Comparison of ENCODE assay signal across 24 cellular contexts in genomic region chr17:69651921-69652320, GRCh38.
DNase-seq lines count a peak whose midpoint lies in the region; ATAC-seq, FAIRE-seq and TF ChIP-seq lines count a peak whose summit lies in the region.
"Had no signal": no experiment of that assay in that cellular context is flagged by ENCODE, and none has a peak within 500 bp of the region (broad histone marks: within the 10 kb centered on the region; RNA-seq: fewer than 3 reads in every experiment).

No MANE protein-coding gene starts in this region.

- peaks cover 3% of the 10 kb centered on the region; the same call in 1 of the 2 replicates for H3K9me1 ChIP-seq in IMR-90 (ENCODE audit: insufficient read depth, low read length)

- H3K27me3 Mint-ChIP-seq in astrocyte (ENCODE audit: low read depth, unreplicated experiment), result no peaks in the 10 kb centered on the region

- H2AFZ ChIP-seq in IMR-90 (replicated peaks; ENCODE audit: low read length, poor library complexity) (no peak overlapping the region), astrocyte (ENCODE audit: low read depth, low read length) (no peak overlapping the region)
- H2AFZ ChIP-seq: GM23338, PC-9 had no signal

- H2AK5ac ChIP-seq in IMR-90 (ENCODE audit: low read depth, low read length), result no peak overlapping the region

- BruUV-seq in IMR-90 (replicated peaks; lab: Mats Ljungman, UMichigan), result no TSS peak

- no peak overlapping the region for H3K27ac Mint-ChIP-seq in astrocyte (ENCODE audit: unreplicated experiment)
- H3K27ac Mint-ChIP-seq: CD14-positive monocyte; CD8-positive, alpha-beta memory T cell; GM23338; T-cell had no signal

- no peak overlapping the region for H4K8ac ChIP-seq in IMR-90 (ENCODE audit: low read depth in 2 of 2, low read length in 2 of 2)

- TF ChIP-seq CTCF in IMR-90 (conservative IDR thresholded peaks at IDR 0.05; ENCODE audit: low read depth, low read length) (no peak), astrocyte (IDR thresholded peaks at IDR 0.05; ENCODE audit: insufficient read depth, low read depth, low read length) (no peak)

- WGBS in IMR-90 (ENCODE audit: extremely low coverage in 2 of 2, insufficient read length in 1 of 2), 2 experiments, result no CpG with 5 or more reads among the region's 2 CpGs
- WGBS in aorta, 2 donors, result 69 to 75% methylated on average over 2 of the region's 2 CpGs

- no peak for DNase-seq in IMR-90
- peak; percentile 71 for DNase-seq in astrocyte (ENCODE audit: low read depth)
- DNase-seq in fibroblast of peridontal ligament (ENCODE audit: extremely low read depth), result peak; percentile 20
- no peak for DNase-seq in cardiac septum (ENCODE audit: low spot score)
- DNase-seq in MG63, result no peak
- DNase-seq in aorta, result no peak
- DNase-seq: BE2C; CD8-positive, alpha-beta memory T cell; DND-41; HCEC 1CT; Kasumi-1; MM.1S; NCI-H2029 treated with DMSO at 0.1 percent for 48 hours; NCI-H446 treated with DMSO at 0.1 percent for 48 hours; NCI-H526; PC-9; Right ventricle myocardium superior; RPMI8226; T-cell had no signal

- no peak overlapping the region for H3K56ac ChIP-seq in IMR-90 (ENCODE audit: extremely low read depth, insufficient read depth, low read length)

- H3K4me1 Mint-ChIP-seq in astrocyte (ENCODE audit: low read depth, unreplicated experiment), result peaks cover 23% of the 10 kb centered on the region
- H3K4me1 Mint-ChIP-seq: CD14-positive monocyte; CD8-positive, alpha-beta memory T cell; T-cell had no signal

- peaks cover 8% of the 10 kb centered on the region for H3K4me1 ChIP-seq in IMR-90 (ENCODE audit: control insufficient read depth, insufficient read depth, low read length)
- peaks cover 14% of the 10 kb centered on the region for H3K4me1 ChIP-seq in astrocyte (ENCODE audit: insufficient read depth, low read length)
- H3K4me1 ChIP-seq in aorta (ENCODE audit: control insufficient read depth in 1 of 2, insufficient read depth in 2 of 2, low read length in 2 of 2), result no peaks in the 10 kb centered on the region
- H3K4me1 ChIP-seq: BE2C had no signal

- H3K27ac ChIP-seq in IMR-90 (ENCODE audit: insufficient read depth, low read length) (no peak overlapping the region), astrocyte (ENCODE audit: low read depth, low read length) (no peak overlapping the region), aorta (ENCODE audit: low read depth in 1 of 2, low read length in 2 of 2) (no peak overlapping the region)
- H3K27ac ChIP-seq: PC-9, SJSA1 had no signal

- no peaks in the 10 kb centered on the region for H4K20me1 ChIP-seq in IMR-90 (ENCODE audit: insufficient read depth, low read length)
- no peaks in the 10 kb centered on the region for H4K20me1 ChIP-seq in astrocyte (ENCODE audit: insufficient read depth, low read length)

- FAIRE-seq in astrocyte (lab: Jason Lieb, UNC), result no peak
- FAIRE-seq: GM12892 had no signal

- H3K4ac ChIP-seq in IMR-90 (ENCODE audit: low read depth, low read length), result peak overlapping the region; percentile 41; the same call in 1 of the 2 replicates

- H4K91ac ChIP-seq in IMR-90 (ENCODE audit: insufficient read depth, low read depth, low read length), result no peak overlapping the region

- H3K4me2 ChIP-seq in IMR-90 (ENCODE audit: low read depth, low read length) (no peak overlapping the region), astrocyte (ENCODE audit: low read length) (no peak overlapping the region)
- H3K4me2 ChIP-seq: GM23338, PC-9 had no signal

- H3K23ac ChIP-seq in IMR-90 (ENCODE audit: low read depth, low read length), result no peak overlapping the region

- peak overlapping the region; percentile 53; the same call in 1 of the 3 replicates for H2BK15ac ChIP-seq in IMR-90 (ENCODE audit: low read depth, low read length)

- H3K27me3 ChIP-seq in IMR-90 (ENCODE audit: control insufficient read depth, insufficient read depth, low read length), result peaks cover 19% of the 10 kb centered on the region
- no peaks in the 10 kb centered on the region for H3K27me3 ChIP-seq in astrocyte (ENCODE audit: insufficient read depth, low read length)
- H3K27me3 ChIP-seq in MG63, result no peaks in the 10 kb centered on the region
- H3K27me3 ChIP-seq in aorta (ENCODE audit: control insufficient read depth in 1 of 2, insufficient read depth in 2 of 2, low read length in 1 of 2), result no peaks in the 10 kb centered on the region
- H3K27me3 ChIP-seq: BE2C, SJSA1 had no signal

- no peak overlapping the region for H3K4me3 ChIP-seq in IMR-90 (ENCODE audit: insufficient read depth, low read depth, low read length)
- no peak overlapping the region for H3K4me3 ChIP-seq in astrocyte (ENCODE audit: insufficient read depth, low read depth, low read length)
- H3K4me3 ChIP-seq in MG63, result no peak overlapping the region
- no peak overlapping the region for H3K4me3 ChIP-seq in aorta (ENCODE audit: low read length in 2 of 2)
- H3K4me3 ChIP-seq: GM23338, PC-9, SJSA1 had no signal

- TF ChIP-seq RAD21 in IMR-90 (IDR thresholded peaks at IDR 0.05; ENCODE audit: low read length), result no peak

- no peak overlapping the region for H3K4me3 Mint-ChIP-seq in astrocyte (ENCODE audit: unreplicated experiment)
- H3K4me3 Mint-ChIP-seq: CD14-positive monocyte; CD8-positive, alpha-beta memory T cell; GM23338; T-cell had no signal

- H3K36me3 ChIP-seq in IMR-90 (ENCODE audit: control insufficient read depth, insufficient read depth, low read length), result no peaks in the 10 kb centered on the region
- no peaks in the 10 kb centered on the region for H3K36me3 ChIP-seq in astrocyte (ENCODE audit: insufficient read depth, low read length)
- H3K36me3 ChIP-seq in MG63, result no peaks in the 10 kb centered on the region
- no peaks in the 10 kb centered on the region for H3K36me3 ChIP-seq in aorta (ENCODE audit: control insufficient read depth in 1 of 2, insufficient read depth in 2 of 2, low read length in 1 of 2)
- H3K36me3 ChIP-seq: BE2C, SJSA1 had no signal

- H3K18ac ChIP-seq in IMR-90 (ENCODE audit: low read depth, low read length), result no peak overlapping the region

- H3K9me3 Mint-ChIP-seq in astrocyte (ENCODE audit: unreplicated experiment), result peaks cover 8% of the 10 kb centered on the region
- H3K9me3 Mint-ChIP-seq: CD8-positive, alpha-beta memory T cell had no signal

- no peak for TF ChIP-seq POLR2A in IMR-90 (IDR thresholded peaks at IDR 0.05; ENCODE audit: low read depth, low read length)

- POLR2A ChIA-PET in IMR-90 (lab: Charles Lee; ENCODE audit: unreplicated experiment), result no interaction called here

- no peak overlapping the region for H2AK9ac ChIP-seq in IMR-90 (replicated peaks; ENCODE audit: low read depth, low read length, poor library complexity)

- intact Hi-C loops in IMR-90 (cut with micrococcal nuclease), result loop anchor here (10.0 kb wide), 1 partner anchor 77 kb away; no protein-coding TSS in a partner anchor
- intact Hi-C loops in cardiac septum (cut with DNase I), result no loop called here
- intact Hi-C loops in aorta (cut with DNase I), result no loop called here

- in situ Hi-C loops in IMR-90 (cut with MboI; ENCODE audit: low sequenced_read_pairs), result no loop called here

- H3K36me3 Mint-ChIP-seq in astrocyte (ENCODE audit: low read depth, unreplicated experiment), result no peaks in the 10 kb centered on the region
- H3K36me3 Mint-ChIP-seq: CD14-positive monocyte; CD8-positive, alpha-beta memory T cell; T-cell had no signal

- no peak overlapping the region for H4K5ac ChIP-seq in IMR-90 (ENCODE audit: low read depth, low read length)

- no peaks in the 10 kb centered on the region for H3K79me1 ChIP-seq in IMR-90 (ENCODE audit: low read depth in 1 of 2, low read length in 2 of 2)

- no peak overlapping the region for H2BK5ac ChIP-seq in IMR-90 (ENCODE audit: low read depth, low read length, poor library complexity, severe bottlenecking)

- H3K9me3 ChIP-seq in IMR-90 (ENCODE audit: control insufficient read depth, insufficient read depth, low read length), result peaks cover 5% of the 10 kb centered on the region
- H3K9me3 ChIP-seq in astrocyte (ENCODE audit: insufficient read depth, low read depth, low read length), result no peaks in the 10 kb centered on the region
- peaks cover 5% of the 10 kb centered on the region; the same call in 1 of the 2 replicates for H3K9me3 ChIP-seq in MG63
- H3K9me3 ChIP-seq in aorta (ENCODE audit: control insufficient read depth, low read length), result no peaks in the 10 kb centered on the region
- H3K9me3 ChIP-seq: BE2C had no signal

- H3K9ac ChIP-seq in IMR-90 (ENCODE audit: low read depth, low read length) (no peak overlapping the region), astrocyte (ENCODE audit: low read length) (no peak overlapping the region)

- H3K14ac ChIP-seq in IMR-90 (replicated peaks; ENCODE audit: low read depth, low read length), result no peak overlapping the region

- ATAC-seq in IMR-90 (ENCODE audit: low read depth) (no peak), GM18520 (IDR thresholded peaks at IDR 0.05; ENCODE audit: unreplicated experiment) (no peak), aorta (ENCODE audit: low FRiP score) (no peak)
- ATAC-seq: GM23338, T-cell had no signal

- H3K79me2 ChIP-seq in astrocyte (ENCODE audit: insufficient read depth, low read length), result no peaks in the 10 kb centered on the region

- dilution Hi-C loops in IMR-90 (cut with HindIII; ENCODE audit: low sequenced_read_pairs, unreplicated experiment), result no loop called here

- H2BK120ac ChIP-seq in IMR-90 (ENCODE audit: low read depth, low read length), result peak overlapping the region; percentile 52; the same call in 1 of the 2 replicates

- CTCF ChIA-PET in IMR-90 (lab: Yijun Ruan, JAX), result interaction anchor here (0.6 kb wide), 1 partner anchor 13 kb away, joined by 3 read pairs; no protein-coding TSS in a partner anchor

- peak overlapping the region; percentile 26; the same call in 1 of the 2 replicates for H2BK20ac ChIP-seq in IMR-90 (ENCODE audit: low read depth, low read length)

TF ChIP-seq in IMR-90, 13 proteins besides CTCF, POLR2A, EP300 and RAD21:
- TF ChIP-seq BHLHE40 (IDR thresholded peaks at IDR 0.05; ENCODE audit: low read depth, low read length) (no peak), ELK1 (IDR thresholded peaks at IDR 0.05; ENCODE audit: borderline replicate concordance, low read depth, low read length) (no peak)

Comparison
In these comparisons a context has a peak if more than half of its experiments do, and no peak if none do; other contexts are left out.
1. DNase-seq: peak in astrocyte (single experiment) and fibroblast of peridontal ligament (single experiment); none in IMR-90 (single experiment), cardiac septum (single experiment), MG63 (single experiment) and aorta (0 of 2).